In genomic region chr14:75232597-75232996, GRCh38 we compare ENCODE assay signal across 10 cellular contexts. TPM values are rescaled to one million over a fixed set of nuclear protein-coding genes. Genes with fewer than 3 reads are reported as not detected.
A peak's percentile ranks its signal among the peaks of the same experiment; 100 is the strongest.
DNase-seq lines count a peak whose midpoint lies in the region; ATAC-seq and TF ChIP-seq lines count a peak whose summit lies in the region.
"Had no signal": no experiment of that assay in that cellular context is flagged by ENCODE, and none has a peak within 500 bp of the region (broad histone marks: within the 10 kb centered on the region; RNA-seq: fewer than 3 reads in every experiment).

No MANE protein-coding gene starts in this region.

- no peaks in the 10 kb centered on the region for H3K9me3 Mint-ChIP-seq in CD4-positive, alpha-beta T cell
- no peaks in the 10 kb centered on the region for H3K9me3 Mint-ChIP-seq in T-helper 2 cell treated with Interferon-gamma antibody and Interleukin-4, amounts not matched to agents 5 μg/mL and 100 μg/mL, for 36 hours

- H3K4me1 ChIP-seq in DOHH2 (ENCODE audit: control insufficient read depth, low read length), result peaks cover 32% of the 10 kb centered on the region
- H3K4me1 ChIP-seq: prostate gland had no signal

- POLR2A ChIA-PET in CD4-positive, alpha-beta T cell (lab: Charles Lee), result interaction anchor here (1.3 to 2.3 kb wide), 6 partner anchors 15 to 63 kb away, joined by 4 to 21 read pairs (median 11); no protein-coding TSS in a partner anchor

- no peak overlapping the region for H3K4me2 ChIP-seq in DOHH2 (ENCODE audit: low read length)

- no peaks in the 10 kb centered on the region for H3F3A ChIP-seq in DOHH2 (ENCODE audit: control insufficient read depth, insufficient read depth)

- no peaks in the 10 kb centered on the region for H3K27me3 ChIP-seq in CD4-positive, alpha-beta T cell (ENCODE audit: control insufficient read depth, insufficient read depth, low read length)
- no peaks in the 10 kb centered on the region for H3K27me3 ChIP-seq in DOHH2 (ENCODE audit: control insufficient read depth, low read length)

- peak; percentile 41 for TF ChIP-seq CTCF in CD4-positive, alpha-beta T cell (IDR thresholded peaks at IDR 0.05)
- TF ChIP-seq CTCF in DOHH2 (IDR thresholded peaks at IDR 0.05; ENCODE audit: low read depth, low read length, poor library complexity, severe bottlenecking), result peak; percentile 29
- no peak for TF ChIP-seq CTCF in GM13976 (IDR thresholded peaks at IDR 0.05; ENCODE audit: borderline replicate concordance, control extremely low read depth, extremely low read depth, insufficient read depth, missing control alignments)

- H3K4me3 Mint-ChIP-seq in CD4-positive, alpha-beta T cell, result peak overlapping the region; percentile 3
- no peak overlapping the region for H3K4me3 Mint-ChIP-seq in T-helper 2 cell treated with Interferon-gamma antibody and Interleukin-4, amounts not matched to agents 5 μg/mL and 100 μg/mL, for 36 hours
- H3K4me3 Mint-ChIP-seq: mesothelial cell of epicardium had no signal

- CTCF ChIA-PET in CD4-positive, alpha-beta T cell (lab: Charles Lee), result interaction anchor here (0.6 to 4.0 kb wide), 21 partner anchors 8 to 101 kb away, joined by 3 to 32 read pairs (median 5); partner anchors contain the start of gene FOS

- intact Hi-C loops in CD4-positive, alpha-beta T cell (cut with DNase I, micrococcal nuclease), result loop anchor here (1.0 to 5.0 kb wide), 7 partner anchors 14 to 100 kb away; no protein-coding TSS in a partner anchor

- in situ Hi-C loops in GM13976 (cut with MboI; ENCODE audit: low sequenced_read_pairs, unreplicated experiment), result no loop called here

- H3K9me2 ChIP-seq in DOHH2 (replicated peaks; ENCODE audit: control insufficient read depth, low read length), result no peaks in the 10 kb centered on the region

- no peak overlapping the region for H3K4me3 ChIP-seq in DOHH2 (ENCODE audit: low read length)
- H3K4me3 ChIP-seq: prostate gland had no signal

- H4K20me1 ChIP-seq in DOHH2 (ENCODE audit: control insufficient read depth, insufficient read depth, low read depth, low read length), result no peaks in the 10 kb centered on the region

- H3K27ac Mint-ChIP-seq in CD4-positive, alpha-beta T cell, result peak overlapping the region; percentile 70
- peak overlapping the region; percentile 55 for H3K27ac Mint-ChIP-seq in T-helper 2 cell treated with Interferon-gamma antibody and Interleukin-4, amounts not matched to agents 5 μg/mL and 100 μg/mL, for 36 hours
- H3K27ac Mint-ChIP-seq: mesothelial cell of epicardium had no signal

- H3K79me2 ChIP-seq in DOHH2 (ENCODE audit: control insufficient read depth, low read length), result no peaks in the 10 kb centered on the region

- ATAC-seq in CD4-positive, alpha-beta T cell (ENCODE audit: poor library complexity), result peak; percentile 90
- no peak for ATAC-seq in GM21576 (IDR thresholded peaks at IDR 0.05; ENCODE audit: unreplicated experiment)

- H3K9me3 ChIP-seq in CD4-positive, alpha-beta T cell (ENCODE audit: control insufficient read depth, low read length), result no peaks in the 10 kb centered on the region
- no peaks in the 10 kb centered on the region for H3K9me3 ChIP-seq in DOHH2 (ENCODE audit: control insufficient read depth, insufficient read depth, low read length)
- H3K9me3 ChIP-seq: prostate gland had no signal

- H3K36me3 ChIP-seq in DOHH2 (ENCODE audit: control insufficient read depth, low read length), result no peaks in the 10 kb centered on the region
- H3K36me3 ChIP-seq: prostate gland had no signal

- peak; percentile 21 to 68 (median 41) for DNase-seq in CD4-positive, alpha-beta T cell
- no peak for DNase-seq in T-helper 2 cell treated with Interferon-gamma antibody and Interleukin-4, amounts not matched to agents 5 μg/mL and 100 μg/mL, for 36 hours (ENCODE audit: low spot score)
- DNase-seq in central memory CD4-positive, alpha-beta T cell, result peak; percentile 79
- DNase-seq in DMS53 (lab: John Stamatoyannopoulos, UW) (no peak), GM13976 (ENCODE audit: low spot score) (no peak)
- DNase-seq: COR-L47 had no signal

- H3K36me3 Mint-ChIP-seq in CD4-positive, alpha-beta T cell (ENCODE audit: low read depth), result no peaks in the 10 kb centered on the region
- H3K36me3 Mint-ChIP-seq in T-helper 2 cell treated with Interferon-gamma antibody and Interleukin-4, amounts not matched to agents 5 μg/mL and 100 μg/mL, for 36 hours (ENCODE audit: low read depth), result no peaks in the 10 kb centered on the region
- H3K36me3 Mint-ChIP-seq: mesothelial cell of epicardium had no signal

- no peaks in the 10 kb centered on the region for H3K27me3 Mint-ChIP-seq in CD4-positive, alpha-beta T cell
- peaks cover 21% of the 10 kb centered on the region for H3K27me3 Mint-ChIP-seq in T-helper 2 cell treated with Interferon-gamma antibody and Interleukin-4, amounts not matched to agents 5 μg/mL and 100 μg/mL, for 36 hours (ENCODE audit: low read depth)

- peaks cover 65% of the 10 kb centered on the region for H3K4me1 Mint-ChIP-seq in CD4-positive, alpha-beta T cell (ENCODE audit: low read depth)
- peaks cover 39% of the 10 kb centered on the region for H3K4me1 Mint-ChIP-seq in T-helper 2 cell treated with Interferon-gamma antibody and Interleukin-4, amounts not matched to agents 5 μg/mL and 100 μg/mL, for 36 hours (ENCODE audit: low read depth)

- H3K27ac ChIP-seq in CD4-positive, alpha-beta T cell (ENCODE audit: low read depth, low read length), result no peak overlapping the region
- H3K27ac ChIP-seq in DOHH2 (ENCODE audit: low read depth, low read length), result no peak overlapping the region
- H3K27ac ChIP-seq: prostate gland had no signal

RNA-seq across cellular contexts. Expression of gene FOS, which starts 46.0 kb away (rescaled TPM):
- 1,000 to 10,000 TPM; 1,565 to 1,685 TPM for total RNA-seq in CD4-positive, alpha-beta T cell

RNA-seq across cellular contexts. Expression of gene TMED10, which starts 56.2 kb away (rescaled TPM):
- total RNA-seq in CD4-positive, alpha-beta T cell, result 100 to 1,000 TPM; 153 to 156 TPM

Comparison
In these comparisons a context has a peak if more than half of its experiments do, and no peak if none do; other contexts are left out.
1. DNase-seq: peak in CD4-positive, alpha-beta T cell (10 of 10) and central memory CD4-positive, alpha-beta T cell (single experiment); none in T-helper 2 cell treated with Interferon-gamma antibody and Interleukin-4, amounts not matched to agents 5 μg/mL and 100 μg/mL, for 36 hours (single experiment), DMS53 (single experiment) and GM13976 (single experiment).